8 cellular contexts compared by ENCODE assay signal in the genomic region with DNA sequence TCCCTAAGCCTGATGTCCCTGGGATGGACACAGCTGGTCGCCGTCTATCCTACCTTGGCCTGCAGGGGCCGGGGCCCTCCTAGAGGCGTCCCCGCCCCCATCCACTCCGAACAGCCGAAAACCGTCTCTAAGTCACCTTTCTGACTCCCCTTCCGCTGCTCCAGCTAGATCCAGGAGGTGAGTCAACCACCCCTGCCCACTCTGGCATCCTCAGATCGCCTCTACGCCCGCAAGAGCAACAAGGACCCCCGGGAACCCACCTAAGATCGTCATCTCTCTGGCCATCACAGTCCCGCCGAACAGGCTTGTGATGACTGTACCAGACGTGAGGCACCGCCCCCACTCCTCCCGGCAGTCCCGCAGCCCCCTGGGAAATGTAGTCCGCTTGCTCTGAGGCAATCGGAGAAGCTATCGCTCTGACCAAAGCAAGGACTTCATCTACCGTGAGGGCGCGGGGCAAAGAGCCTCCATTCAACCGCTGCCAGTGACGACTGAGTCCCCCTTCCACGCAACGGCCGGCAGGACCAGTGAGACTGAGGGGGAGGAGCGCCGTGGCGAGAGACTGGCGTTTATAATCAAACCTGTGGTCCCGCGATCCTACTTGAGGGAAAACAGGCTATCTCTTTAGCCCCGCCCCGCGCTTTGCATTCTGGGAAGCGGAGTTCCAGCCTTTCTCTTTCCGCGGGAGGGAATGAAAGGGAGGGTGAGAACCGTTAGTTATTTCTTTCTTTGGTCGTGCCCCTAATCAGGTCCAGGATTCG. TPM values are rescaled to one million over a fixed set of nuclear protein-coding genes. Genes with fewer than 3 reads are reported as not detected.
DNase-seq lines count a peak whose midpoint lies in the region; ATAC-seq and TF ChIP-seq lines count a peak whose summit lies in the region.

Gene HSPA13, minus strand, starts transcription at position 312 of the 761 bp plus-strand sequence. Its CDS starts 27 bp downstream, at position 285.

- peak within 1 kb of the TSS; percentile 46; the same call in 1 of the 2 replicates for H3K27ac ChIP-seq in GM23338 (ENCODE audit: low read depth)
- H3K27ac ChIP-seq in fibroblast of lung (ENCODE audit: insufficient read depth, low read length), result peak within 1 kb of the TSS; percentile 96
- H3K27ac ChIP-seq in naive thymus-derived CD4-positive, alpha-beta T cell (ENCODE audit: low read depth, low read length), result peak within 1 kb of the TSS; percentile 91

- H3K27ac Mint-ChIP-seq in GM23338, result peak within 1 kb of the TSS; percentile 100
- H3K27ac Mint-ChIP-seq in activated T-helper 2 cell treated with anti-CD3 and anti-CD28 coated beads, Interferon-gamma antibody, Interleukin-2, Interleukin-4, amounts not matched to agents 10 μg/mL and 5 μg/mL and 100 μg/mL, durations not matched to agents 14 hours and 24 hours and 36 hours, result peak within 1 kb of the TSS; percentile 98
- peak within 1 kb of the TSS; percentile 93 to 100 (median 98) for H3K27ac Mint-ChIP-seq in naive thymus-derived CD4-positive, alpha-beta T cell
- H3K27ac Mint-ChIP-seq in stimulated activated naive B cell treated with anti-CD40 and anti-IgM and Interleukin-4, amounts not matched to agents 10 μg/mL and 1 μg/mL and 100 μg/mL, for 72 hours, result peak within 1 kb of the TSS; percentile 100

- H3K4me1 Mint-ChIP-seq in GM23338, result peaks cover 19% of the 10 kb centered on the region; the same call in 2 of the 3 replicates
- H3K4me1 Mint-ChIP-seq in activated T-helper 2 cell treated with anti-CD3 and anti-CD28 coated beads, Interferon-gamma antibody, Interleukin-2, Interleukin-4, amounts not matched to agents 10 μg/mL and 5 μg/mL and 100 μg/mL, durations not matched to agents 14 hours and 24 hours and 36 hours (ENCODE audit: low read depth), result peaks cover 34% of the 10 kb centered on the region
- peaks cover 13 to 44% (median 41%) of the 10 kb centered on the region in 7 donors for H3K4me1 Mint-ChIP-seq in naive thymus-derived CD4-positive, alpha-beta T cell
- H3K4me1 Mint-ChIP-seq in stimulated activated naive B cell treated with anti-CD40 and anti-IgM and Interleukin-4, amounts not matched to agents 10 μg/mL and 1 μg/mL and 100 μg/mL, for 72 hours, result peaks cover 9 to 21% of the 10 kb centered on the region in 2 donors

- H3K9ac ChIP-seq in fibroblast of lung (ENCODE audit: insufficient read depth, low read length), result peak within 1 kb of the TSS; percentile 92

- H3K79me2 ChIP-seq in GM23338 (replicated peaks; ENCODE audit: insufficient read depth), result peaks cover 40% of the 10 kb centered on the region
- H3K79me2 ChIP-seq in fibroblast of lung (ENCODE audit: control insufficient read depth, insufficient read depth, low read length), result peaks cover 26% of the 10 kb centered on the region

- H3K36me3 Mint-ChIP-seq in GM23338 (ENCODE audit: low read depth), result peaks cover 18% of the 10 kb centered on the region; the same call in 2 of the 3 replicates
- H3K36me3 Mint-ChIP-seq in activated T-helper 2 cell treated with anti-CD3 and anti-CD28 coated beads, Interferon-gamma antibody, Interleukin-2, Interleukin-4, amounts not matched to agents 10 μg/mL and 5 μg/mL and 100 μg/mL, durations not matched to agents 14 hours and 24 hours and 36 hours (ENCODE audit: low read depth), result peaks cover 24% of the 10 kb centered on the region
- peaks cover 0 to 7% (median 3%) of the 10 kb centered on the region in 5 donors for H3K36me3 Mint-ChIP-seq in naive thymus-derived CD4-positive, alpha-beta T cell
- peaks cover 3 to 9% of the 10 kb centered on the region in 2 donors for H3K36me3 Mint-ChIP-seq in stimulated activated naive B cell treated with anti-CD40 and anti-IgM and Interleukin-4, amounts not matched to agents 10 μg/mL and 1 μg/mL and 100 μg/mL, for 72 hours

- H3K4me3 Mint-ChIP-seq in GM23338, result peak within 1 kb of the TSS; percentile 98
- peak within 1 kb of the TSS; percentile 98 for H3K4me3 Mint-ChIP-seq in activated T-helper 2 cell treated with anti-CD3 and anti-CD28 coated beads, Interferon-gamma antibody, Interleukin-2, Interleukin-4, amounts not matched to agents 10 μg/mL and 5 μg/mL and 100 μg/mL, durations not matched to agents 14 hours and 24 hours and 36 hours (ENCODE audit: low read depth)
- H3K4me3 Mint-ChIP-seq in naive thymus-derived CD4-positive, alpha-beta T cell, result peak within 1 kb of the TSS; percentile 93 to 100 (median 100)
- H3K4me3 Mint-ChIP-seq in stimulated activated naive B cell treated with anti-CD40 and anti-IgM and Interleukin-4, amounts not matched to agents 10 μg/mL and 1 μg/mL and 100 μg/mL, for 72 hours, result peak within 1 kb of the TSS; percentile 99 to 100

- H3F3A ChIP-seq in GM23338 (replicated peaks; ENCODE audit: low read depth), result no peaks in the 10 kb centered on the region

- peak; percentile 100 for DNase-seq in Daoy (ENCODE audit: low read depth)
- DNase-seq in GM23338 (ENCODE audit: low spot score), result peak; percentile 100
- peak; percentile 100 for DNase-seq in LHCN-M2 (ENCODE audit: low read depth)
- peak; percentile 100 for DNase-seq in RPMI8226
- peak; percentile 99 for DNase-seq in activated T-helper 2 cell treated with anti-CD3 and anti-CD28 coated beads, Interferon-gamma antibody, Interleukin-2, Interleukin-4, amounts not matched to agents 10 μg/mL and 5 μg/mL and 100 μg/mL, durations not matched to agents 14 hours and 24 hours and 36 hours (ENCODE audit: low spot score)
- peak; percentile 99 to 100 for DNase-seq in fibroblast of lung (ENCODE audit: low read depth in 2 of 2)
- peak; percentile 88 to 99 (median 99) for DNase-seq in naive thymus-derived CD4-positive, alpha-beta T cell
- DNase-seq in stimulated activated naive B cell treated with anti-CD40 and anti-IgM and Interleukin-4, amounts not matched to agents 10 μg/mL and 1 μg/mL and 100 μg/mL, for 72 hours, result peak; percentile 100

- CTCF ChIA-PET in naive thymus-derived CD4-positive, alpha-beta T cell (lab: Charles Lee), result interaction anchor here (0.6 kb wide), 1 partner anchor 355 kb away, joined by 3 read pairs; no protein-coding TSS in a partner anchor

- ATAC-seq in GM23338, result peak; percentile 97
- ATAC-seq in naive thymus-derived CD4-positive, alpha-beta T cell, result peak; percentile 97
- ATAC-seq in stimulated activated naive B cell treated with anti-CD40 and anti-IgM and Interleukin-4, amounts not matched to agents 10 μg/mL and 1 μg/mL and 100 μg/mL, for 72 hours (replicated peaks), result peak; percentile 96 to 97

- no peaks in the 10 kb centered on the region; the same call in 2 of the 3 replicates for H3K9me3 Mint-ChIP-seq in GM23338
- H3K9me3 Mint-ChIP-seq in activated T-helper 2 cell treated with anti-CD3 and anti-CD28 coated beads, Interferon-gamma antibody, Interleukin-2, Interleukin-4, amounts not matched to agents 10 μg/mL and 5 μg/mL and 100 μg/mL, durations not matched to agents 14 hours and 24 hours and 36 hours, result no peaks in the 10 kb centered on the region
- H3K9me3 Mint-ChIP-seq in naive thymus-derived CD4-positive, alpha-beta T cell, result no peaks in the 10 kb centered on the region
- H3K9me3 Mint-ChIP-seq in stimulated activated naive B cell treated with anti-CD40 and anti-IgM and Interleukin-4, amounts not matched to agents 10 μg/mL and 1 μg/mL and 100 μg/mL, for 72 hours, result no peaks in the 10 kb centered on the region

- no peaks in the 10 kb centered on the region for H3K9me3 ChIP-seq in fibroblast of lung (ENCODE audit: control insufficient read depth, insufficient read depth, low read depth, low read length)
- H3K9me3 ChIP-seq in naive thymus-derived CD4-positive, alpha-beta T cell (ENCODE audit: control insufficient read depth in 2 of 3, low read length in 3 of 3), result no peaks in the 10 kb centered on the region

- H4K20me1 ChIP-seq in GM23338 (replicated peaks; ENCODE audit: insufficient read depth) (peaks cover 4% of the 10 kb centered on the region; the same call in 1 of the 2 replicates), fibroblast of lung (ENCODE audit: control insufficient read depth, extremely low read depth, insufficient read depth, low read length) (no peaks in the 10 kb centered on the region)

- H3K27me3 ChIP-seq in GM23338 (ENCODE audit: insufficient read depth), result no peaks in the 10 kb centered on the region
- no peaks in the 10 kb centered on the region for H3K27me3 ChIP-seq in fibroblast of lung (ENCODE audit: control insufficient read depth, insufficient read depth, low read length)
- no peaks in the 10 kb centered on the region for H3K27me3 ChIP-seq in naive thymus-derived CD4-positive, alpha-beta T cell (ENCODE audit: control insufficient read depth in 2 of 2, insufficient read depth in 2 of 2, low read length in 2 of 2)

- TF ChIP-seq CTCF in GM23338 (conservative IDR thresholded peaks at IDR 0.05; ENCODE audit: low read depth in 2 of 2) (no peak), fibroblast of lung (conservative IDR thresholded peaks at IDR 0.05 in 1 of 2, IDR thresholded peaks at IDR 0.05 in 1 of 2; ENCODE audit: low read depth in 1 of 2, low read length in 2 of 2) (peak in 1 of 2 donors; percentile 0)

- peaks cover 11% of the 10 kb centered on the region; the same call in 1 of the 2 replicates for H3K36me3 ChIP-seq in GM23338 (ENCODE audit: insufficient read depth)
- H3K36me3 ChIP-seq in fibroblast of lung (ENCODE audit: control insufficient read depth, insufficient read depth, low read length), result peaks cover 5% of the 10 kb centered on the region
- peaks cover 0 to 2% (median 0%) of the 10 kb centered on the region in 3 experiments for H3K36me3 ChIP-seq in naive thymus-derived CD4-positive, alpha-beta T cell (ENCODE audit: control insufficient read depth in 2 of 3, insufficient read depth in 3 of 3, low read length in 3 of 3)

- H3K4me2 ChIP-seq in GM23338 (peak within 1 kb of the TSS; percentile 84), fibroblast of lung (ENCODE audit: extremely low read depth, insufficient read depth, low read length) (peak within 1 kb of the TSS; percentile 89)

- peaks cover 5% of the 10 kb centered on the region for H3K27me3 Mint-ChIP-seq in GM23338 (ENCODE audit: insufficient read depth, low read depth, poor library complexity)
- H3K27me3 Mint-ChIP-seq in activated T-helper 2 cell treated with anti-CD3 and anti-CD28 coated beads, Interferon-gamma antibody, Interleukin-2, Interleukin-4, amounts not matched to agents 10 μg/mL and 5 μg/mL and 100 μg/mL, durations not matched to agents 14 hours and 24 hours and 36 hours (ENCODE audit: low read depth), result peaks cover 3% of the 10 kb centered on the region
- peaks cover 0 to 2% (median 0%) of the 10 kb centered on the region in 5 donors for H3K27me3 Mint-ChIP-seq in naive thymus-derived CD4-positive, alpha-beta T cell
- no peaks in the 10 kb centered on the region for H3K27me3 Mint-ChIP-seq in stimulated activated naive B cell treated with anti-CD40 and anti-IgM and Interleukin-4, amounts not matched to agents 10 μg/mL and 1 μg/mL and 100 μg/mL, for 72 hours

- H3K4me1 ChIP-seq in GM23338 (ENCODE audit: insufficient read depth) (peaks cover 15% of the 10 kb centered on the region), fibroblast of lung (ENCODE audit: control insufficient read depth, extremely low read depth, insufficient read depth, low read length) (peaks cover 10% of the 10 kb centered on the region)
- H3K4me1 ChIP-seq in naive thymus-derived CD4-positive, alpha-beta T cell (ENCODE audit: control insufficient read depth in 2 of 2, insufficient read depth in 2 of 2, low read length in 2 of 2), result peaks cover 8 to 25% of the 10 kb centered on the region in 2 donors

- intact Hi-C loops in activated T-helper 2 cell treated with anti-CD3 and anti-CD28 coated beads, Interferon-gamma antibody, Interleukin-2, Interleukin-4, amounts not matched to agents 10 μg/mL and 5 μg/mL and 100 μg/mL, durations not matched to agents 14 hours and 24 hours and 36 hours (cut with micrococcal nuclease), result loop anchor here (1.0 to 5.0 kb wide), 7 partner anchors 149 to 1350 kb away; partner anchors contain the start of genes NRIP1 and SAMSN1
- intact Hi-C loops in naive thymus-derived CD4-positive, alpha-beta T cell (cut with micrococcal nuclease), result loop anchor here (1.0 to 10.0 kb wide), 18 partner anchors 126 to 1349 kb away; partner anchors contain the start of genes SAMSN1 (in 2 of the 2), RBM11 (in 1 of the 2) and USP25 (in 1 of the 2)

- H2AFZ ChIP-seq in GM23338 (peak within 1 kb of the TSS; percentile 45), fibroblast of lung (ENCODE audit: low read length) (peak within 1 kb of the TSS; percentile 96)

- H3K9me2 ChIP-seq in GM23338 (ENCODE audit: insufficient read depth), result no peaks in the 10 kb centered on the region

- H3K4me3 ChIP-seq in GM23338 (peak within 1 kb of the TSS; percentile 62), fibroblast of lung (replicated peaks in 1 of 4; ENCODE audit: control extremely low read depth in 1 of 4, insufficient read depth in 1 of 4, low read depth in 3 of 4, low read length in 4 of 4) (peak within 1 kb of the TSS; percentile 85 to 99 (median 98))
- H3K4me3 ChIP-seq in naive thymus-derived CD4-positive, alpha-beta T cell (ENCODE audit: low read length), result peak within 1 kb of the TSS; percentile 93

- POLR2A ChIA-PET in naive thymus-derived CD4-positive, alpha-beta T cell (lab: Charles Lee), result interaction anchor here (0.6 to 1.5 kb wide), 5 partner anchors 162 to 1350 kb away, joined by 3 to 7 read pairs (median 5); partner anchors contain the start of gene NRIP1

RNA-seq across cellular contexts. Expression of gene HSPA13, which starts in this region (rescaled TPM):
- 63.9 and 69.7 TPM in 2 replicates for total RNA-seq in Daoy (2014; rRNA removed; shearing (Covaris generic))
- 34.8 and 39.0 TPM in 2 replicates for total RNA-seq in GM23338 (2014; rRNA removed; shearing (Covaris generic))
- polyA plus RNA-seq in GM23338 (2016; fragmentation: Nextera tagmentation; extraction: Ambion mirVana), result 16.6 and 17.7 TPM in 2 replicates
- total RNA-seq in LHCN-M2 (2014; rRNA removed), result 54.6 and 58.5 TPM in 2 replicates
- polyA plus RNA-seq in LHCN-M2 (2012), result 11.2 TPM
- 40.6 and 47.6 TPM in 2 replicates for total RNA-seq in activated T-helper 2 cell treated with anti-CD3 and anti-CD28 coated beads, Interferon-gamma antibody, Interleukin-2, Interleukin-4, amounts not matched to agents 10 μg/mL and 5 μg/mL and 100 μg/mL, durations not matched to agents 14 hours and 24 hours and 36 hours
- 51.1 and 63.6 TPM in 2 replicates for total RNA-seq in fibroblast of lung
- polyA plus RNA-seq in fibroblast of lung, result 31.3 and 39.5 TPM in 2 replicates
- polyA plus RNA-seq in fibroblast of lung (2012), result 21.2 and 25.2 TPM in 2 replicates
- polyA minus RNA-seq in fibroblast of lung (ENCODE audit: low replicate concordance), result 1.5 and 3.5 TPM in 2 replicates
- total RNA-seq in naive thymus-derived CD4-positive, alpha-beta T cell, result 10 to 100 TPM; 16.9 to 38.1 (median 26.7) TPM
- 10 to 100 TPM in 1 of 2 donors, 1 to 10 TPM in 1; 9.2 to 11.5 TPM for polyA plus RNA-seq in naive thymus-derived CD4-positive, alpha-beta T cell

Comparison
In these comparisons a context has a peak if more than half of its experiments do, and no peak if none do; other contexts are left out.
1. Peak in every context shown above with its lines: DNase-seq, ATAC-seq, H3K4me3 ChIP-seq and H3K27ac ChIP-seq.
2. H3K27ac ChIP-seq: peak in every context shown above with its lines; median percentile 96 in fibroblast of lung; 91 in naive thymus-derived CD4-positive, alpha-beta T cell; 46 in GM23338.